Comparison of ENCODE assay signal across 8 cellular contexts in genomic region chr21:14120091-14120734, GRCh38.
DNase-seq lines count a peak whose midpoint lies in the region; ATAC-seq and TF ChIP-seq lines count a peak whose summit lies in the region.

No MANE protein-coding gene starts in this region.

- ATAC-seq in GM18502 (IDR thresholded peaks at IDR 0.05; ENCODE audit: poor library complexity, unreplicated experiment) (peak; percentile 67), HG02938 (IDR thresholded peaks at IDR 0.05; ENCODE audit: unreplicated experiment) (peak; percentile 55), HG03039 (IDR thresholded peaks at IDR 0.05; ENCODE audit: unreplicated experiment) (no peak)

- CTCF ChIA-PET in BJ (lab: Yijun Ruan, JAX) = no interaction called here

- H3K27ac ChIP-seq in adrenal gland = no peak overlapping the region
- H3K27ac ChIP-seq in uterus = no peak overlapping the region

- H3K9me3 ChIP-seq in adrenal gland (replicated peaks in 1 of 3) = no peaks in the 10 kb centered on the region
- H3K9me3 ChIP-seq in uterus = no peaks in the 10 kb centered on the region

- H3K4me3 ChIP-seq in BJ (ENCODE audit: low read depth, low read length) = no peak overlapping the region
- H3K4me3 ChIP-seq in adrenal gland = no peak overlapping the region
- no peak overlapping the region for H3K4me3 ChIP-seq in uterus

- H3K27me3 ChIP-seq in BJ (ENCODE audit: control insufficient read depth, insufficient read depth, low read length) (no peaks in the 10 kb centered on the region), adrenal gland (no peaks in the 10 kb centered on the region), uterus (no peaks in the 10 kb centered on the region)

- no peaks in the 10 kb centered on the region for H3K4me1 ChIP-seq in adrenal gland (replicated peaks in 1 of 2)
- H3K4me1 ChIP-seq in uterus = no peaks in the 10 kb centered on the region

- intact Hi-C loops in adrenal gland (cut with DNase I) = no loop called here
- intact Hi-C loops in uterus (cut with DNase I; ENCODE audit: low total_unique reads) = no loop called here

- TF ChIP-seq POLR2A in adrenal gland (IDR thresholded peaks at IDR 0.05) (no peak), uterus (IDR thresholded peaks at IDR 0.05) (no peak)

- TF ChIP-seq CTCF in BJ (IDR thresholded peaks at IDR 0.05; ENCODE audit: insufficient read depth, low read depth, low read length) (peak; percentile 35), adrenal gland (IDR thresholded peaks at IDR 0.05) (peak; percentile 29 to 56 (median 36)), uterus (IDR thresholded peaks at IDR 0.05) (peak; percentile 14 to 39 (median 28))

- POLR2A ChIA-PET in BJ (lab: Charles Lee) = no interaction called here

- 27 to 42% (median 37%) methylated on average over 4 of the region's 4 CpGs for WGBS in adrenal gland, 4 donors

- H3K36me3 ChIP-seq in BJ (ENCODE audit: control insufficient read depth, insufficient read depth, low read length) (no peaks in the 10 kb centered on the region), adrenal gland (replicated peaks in 1 of 2) (no peaks in the 10 kb centered on the region), uterus (no peaks in the 10 kb centered on the region)

- DNase-seq in BJ (ENCODE audit: low read depth) = no peak
- peak; percentile 3 for DNase-seq in NCI-H82 treated with DMSO at 0.1 percent for 48 hours (lab: John Stamatoyannopoulos, UW; ENCODE audit: unreplicated experiment)
- peak in 5 of 7 donors; percentile 35 to 63 (median 60) for DNase-seq in adrenal gland
- DNase-seq in medulla oblongata (ENCODE audit: extremely low spot score) = peak; percentile 81
- DNase-seq in uterus = no peak

Comparison
In these comparisons a context has a peak if more than half of its experiments do, and no peak if none do; other contexts are left out.
1. DNase-seq: peak in NCI-H82 treated with DMSO at 0.1 percent for 48 hours (single experiment), adrenal gland (5 of 7) and medulla oblongata (single experiment); none in BJ (single experiment) and uterus (0 of 2).
2. Peak in every context shown above with its lines, with median percentiles within 50 percentile points of each other: CTCF ChIP-seq.